1 cellular context compared by ENCODE assay signal in the genomic region with DNA sequence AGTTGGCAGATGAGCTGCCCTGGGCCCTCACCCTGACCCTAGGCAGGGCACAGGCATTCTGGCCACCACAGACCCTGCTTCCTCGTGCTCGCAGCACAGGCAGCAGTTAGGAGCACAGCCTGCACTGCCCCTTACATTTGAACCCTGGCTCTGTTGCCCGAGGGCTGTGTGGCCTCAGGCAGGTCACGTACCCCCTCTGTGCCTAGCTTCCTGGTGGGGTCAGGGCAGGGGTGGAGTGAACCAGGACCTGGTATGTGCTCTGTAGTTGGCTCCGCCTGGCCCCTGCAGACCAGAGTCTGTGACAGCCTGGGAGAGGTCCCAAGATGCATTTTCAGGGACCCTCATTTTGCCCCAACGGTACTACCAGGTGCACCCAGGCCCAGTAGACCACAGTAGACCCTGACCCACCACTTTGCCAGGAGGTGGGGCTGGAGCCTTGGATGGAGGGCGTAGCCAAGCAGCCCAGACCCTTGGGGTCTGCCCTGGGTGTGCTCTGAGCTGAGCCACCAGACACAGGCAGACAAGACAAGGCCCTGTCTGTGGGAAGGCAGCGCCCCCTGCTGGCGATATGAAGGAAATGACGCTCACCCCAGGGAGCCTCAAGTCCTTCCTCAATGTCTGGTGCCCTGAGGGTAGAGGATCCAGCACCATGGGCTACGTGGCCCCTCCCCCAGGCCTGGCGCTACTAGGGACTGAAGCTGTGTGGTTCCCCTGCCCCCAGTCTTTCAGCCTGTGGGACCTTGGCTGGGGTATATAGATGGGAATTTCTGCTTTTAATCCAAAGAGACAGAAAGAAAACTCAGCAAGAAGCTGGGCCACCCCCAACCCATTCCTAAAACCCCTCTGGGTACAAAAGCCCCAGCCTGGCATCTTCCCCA.
TF ChIP-seq lines count a peak whose summit lies in the region.

No MANE protein-coding gene starts in this region.

TF ChIP-seq in WTC11, 78 proteins besides CTCF, POLR2A, EP300 and RAD21 (continued from another document):
- no peak for TF ChIP-seq TCF7 (CRISPR knock-in tag; IDR thresholded peaks at IDR 0.05; ENCODE audit: low read depth)
- 0 out of 2 replicates have a peak, but pooled peaks have one; percentile 6 for TF ChIP-seq ZNF423 (CRISPR knock-in tag; IDR thresholded peaks at IDR 0.05)
- TF ChIP-seq, protein P1, sequence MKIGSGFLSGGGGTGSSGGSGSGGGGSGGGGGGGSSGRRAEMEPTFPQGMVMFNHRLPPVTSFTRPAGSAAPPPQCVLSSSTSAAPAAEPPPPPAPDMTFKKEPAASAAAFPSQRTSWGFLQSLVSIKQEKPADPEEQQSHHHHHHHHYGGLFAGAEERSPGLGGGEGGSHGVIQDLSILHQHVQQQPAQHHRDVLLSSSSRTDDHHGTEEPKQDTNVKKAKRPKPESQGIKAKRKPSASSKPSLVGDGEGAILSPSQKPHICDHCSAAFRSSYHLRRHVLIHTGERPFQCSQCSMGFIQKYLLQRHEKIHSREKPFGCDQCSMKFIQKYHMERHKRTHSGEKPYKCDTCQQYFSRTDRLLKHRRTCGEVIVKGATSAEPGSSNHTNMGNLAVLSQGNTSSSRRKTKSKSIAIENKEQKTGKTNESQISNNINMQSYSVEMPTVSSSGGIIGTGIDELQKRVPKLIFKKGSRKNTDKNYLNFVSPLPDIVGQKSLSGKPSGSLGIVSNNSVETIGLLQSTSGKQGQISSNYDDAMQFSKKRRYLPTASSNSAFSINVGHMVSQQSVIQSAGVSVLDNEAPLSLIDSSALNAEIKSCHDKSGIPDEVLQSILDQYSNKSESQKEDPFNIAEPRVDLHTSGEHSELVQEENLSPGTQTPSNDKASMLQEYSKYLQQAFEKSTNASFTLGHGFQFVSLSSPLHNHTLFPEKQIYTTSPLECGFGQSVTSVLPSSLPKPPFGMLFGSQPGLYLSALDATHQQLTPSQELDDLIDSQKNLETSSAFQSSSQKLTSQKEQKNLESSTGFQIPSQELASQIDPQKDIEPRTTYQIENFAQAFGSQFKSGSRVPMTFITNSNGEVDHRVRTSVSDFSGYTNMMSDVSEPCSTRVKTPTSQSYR (CRISPR knock-in tag; IDR thresholded peaks at IDR 0.05), result no peak
- TF ChIP-seq, protein P2, sequence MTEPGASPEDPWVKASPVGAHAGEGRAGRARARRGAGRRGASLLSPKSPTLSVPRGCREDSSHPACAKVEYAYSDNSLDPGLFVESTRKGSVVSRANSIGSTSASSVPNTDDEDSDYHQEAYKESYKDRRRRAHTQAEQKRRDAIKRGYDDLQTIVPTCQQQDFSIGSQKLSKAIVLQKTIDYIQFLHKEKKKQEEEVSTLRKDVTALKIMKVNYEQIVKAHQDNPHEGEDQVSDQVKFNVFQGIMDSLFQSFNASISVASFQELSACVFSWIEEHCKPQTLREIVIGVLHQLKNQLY (CRISPR knock-in tag; IDR thresholded peaks at IDR 0.05), result 0 out of 2 replicates have a peak, but pooled peaks have one; percentile 48
- TF ChIP-seq ZBTB21 (CRISPR knock-in tag; IDR thresholded peaks at IDR 0.05; ENCODE audit: borderline replicate concordance), result 0 out of 2 replicates have a peak, but pooled peaks have one; percentile 38
- no peak for TF ChIP-seq ELF4 (CRISPR knock-in tag; IDR thresholded peaks at IDR 0.05; ENCODE audit: low read depth)
- TF ChIP-seq, protein P3, sequence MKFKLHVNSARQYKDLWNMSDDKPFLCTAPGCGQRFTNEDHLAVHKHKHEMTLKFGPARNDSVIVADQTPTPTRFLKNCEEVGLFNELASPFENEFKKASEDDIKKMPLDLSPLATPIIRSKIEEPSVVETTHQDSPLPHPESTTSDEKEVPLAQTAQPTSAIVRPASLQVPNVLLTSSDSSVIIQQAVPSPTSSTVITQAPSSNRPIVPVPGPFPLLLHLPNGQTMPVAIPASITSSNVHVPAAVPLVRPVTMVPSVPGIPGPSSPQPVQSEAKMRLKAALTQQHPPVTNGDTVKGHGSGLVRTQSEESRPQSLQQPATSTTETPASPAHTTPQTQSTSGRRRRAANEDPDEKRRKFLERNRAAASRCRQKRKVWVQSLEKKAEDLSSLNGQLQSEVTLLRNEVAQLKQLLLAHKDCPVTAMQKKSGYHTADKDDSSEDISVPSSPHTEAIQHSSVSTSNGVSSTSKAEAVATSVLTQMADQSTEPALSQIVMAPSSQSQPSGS (CRISPR knock-in tag; IDR thresholded peaks at IDR 0.05; ENCODE audit: borderline replicate concordance, low read depth), result no peak
- no peak for TF ChIP-seq SP1 (CRISPR knock-in tag; conservative IDR thresholded peaks at IDR 0.05)
- no peak for TF ChIP-seq TEAD4 (CRISPR knock-in tag; IDR thresholded peaks at IDR 0.05)
- TF ChIP-seq, protein P4, sequence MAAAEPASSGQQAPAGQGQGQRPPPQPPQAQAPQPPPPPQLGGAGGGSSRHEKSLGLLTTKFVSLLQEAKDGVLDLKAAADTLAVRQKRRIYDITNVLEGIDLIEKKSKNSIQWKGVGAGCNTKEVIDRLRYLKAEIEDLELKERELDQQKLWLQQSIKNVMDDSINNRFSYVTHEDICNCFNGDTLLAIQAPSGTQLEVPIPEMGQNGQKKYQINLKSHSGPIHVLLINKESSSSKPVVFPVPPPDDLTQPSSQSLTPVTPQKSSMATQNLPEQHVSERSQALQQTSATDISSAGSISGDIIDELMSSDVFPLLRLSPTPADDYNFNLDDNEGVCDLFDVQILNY (CRISPR knock-in tag; IDR thresholded peaks at IDR 0.05), result no peak
- TF ChIP-seq, protein P5, sequence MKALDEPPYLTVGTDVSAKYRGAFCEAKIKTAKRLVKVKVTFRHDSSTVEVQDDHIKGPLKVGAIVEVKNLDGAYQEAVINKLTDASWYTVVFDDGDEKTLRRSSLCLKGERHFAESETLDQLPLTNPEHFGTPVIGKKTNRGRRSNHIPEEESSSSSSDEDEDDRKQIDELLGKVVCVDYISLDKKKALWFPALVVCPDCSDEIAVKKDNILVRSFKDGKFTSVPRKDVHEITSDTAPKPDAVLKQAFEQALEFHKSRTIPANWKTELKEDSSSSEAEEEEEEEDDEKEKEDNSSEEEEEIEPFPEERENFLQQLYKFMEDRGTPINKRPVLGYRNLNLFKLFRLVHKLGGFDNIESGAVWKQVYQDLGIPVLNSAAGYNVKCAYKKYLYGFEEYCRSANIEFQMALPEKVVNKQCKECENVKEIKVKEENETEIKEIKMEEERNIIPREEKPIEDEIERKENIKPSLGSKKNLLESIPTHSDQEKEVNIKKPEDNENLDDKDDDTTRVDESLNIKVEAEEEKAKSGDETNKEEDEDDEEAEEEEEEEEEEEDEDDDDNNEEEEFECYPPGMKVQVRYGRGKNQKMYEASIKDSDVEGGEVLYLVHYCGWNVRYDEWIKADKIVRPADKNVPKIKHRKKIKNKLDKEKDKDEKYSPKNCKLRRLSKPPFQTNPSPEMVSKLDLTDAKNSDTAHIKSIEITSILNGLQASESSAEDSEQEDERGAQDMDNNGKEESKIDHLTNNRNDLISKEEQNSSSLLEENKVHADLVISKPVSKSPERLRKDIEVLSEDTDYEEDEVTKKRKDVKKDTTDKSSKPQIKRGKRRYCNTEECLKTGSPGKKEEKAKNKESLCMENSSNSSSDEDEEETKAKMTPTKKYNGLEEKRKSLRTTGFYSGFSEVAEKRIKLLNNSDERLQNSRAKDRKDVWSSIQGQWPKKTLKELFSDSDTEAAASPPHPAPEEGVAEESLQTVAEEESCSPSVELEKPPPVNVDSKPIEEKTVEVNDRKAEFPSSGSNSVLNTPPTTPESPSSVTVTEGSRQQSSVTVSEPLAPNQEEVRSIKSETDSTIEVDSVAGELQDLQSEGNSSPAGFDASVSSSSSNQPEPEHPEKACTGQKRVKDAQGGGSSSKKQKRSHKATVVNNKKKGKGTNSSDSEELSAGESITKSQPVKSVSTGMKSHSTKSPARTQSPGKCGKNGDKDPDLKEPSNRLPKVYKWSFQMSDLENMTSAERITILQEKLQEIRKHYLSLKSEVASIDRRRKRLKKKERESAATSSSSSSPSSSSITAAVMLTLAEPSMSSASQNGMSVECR (CRISPR knock-in tag; IDR thresholded peaks at IDR 0.05; ENCODE audit: borderline replicate concordance), result no peak
- TF ChIP-seq, protein P6, sequence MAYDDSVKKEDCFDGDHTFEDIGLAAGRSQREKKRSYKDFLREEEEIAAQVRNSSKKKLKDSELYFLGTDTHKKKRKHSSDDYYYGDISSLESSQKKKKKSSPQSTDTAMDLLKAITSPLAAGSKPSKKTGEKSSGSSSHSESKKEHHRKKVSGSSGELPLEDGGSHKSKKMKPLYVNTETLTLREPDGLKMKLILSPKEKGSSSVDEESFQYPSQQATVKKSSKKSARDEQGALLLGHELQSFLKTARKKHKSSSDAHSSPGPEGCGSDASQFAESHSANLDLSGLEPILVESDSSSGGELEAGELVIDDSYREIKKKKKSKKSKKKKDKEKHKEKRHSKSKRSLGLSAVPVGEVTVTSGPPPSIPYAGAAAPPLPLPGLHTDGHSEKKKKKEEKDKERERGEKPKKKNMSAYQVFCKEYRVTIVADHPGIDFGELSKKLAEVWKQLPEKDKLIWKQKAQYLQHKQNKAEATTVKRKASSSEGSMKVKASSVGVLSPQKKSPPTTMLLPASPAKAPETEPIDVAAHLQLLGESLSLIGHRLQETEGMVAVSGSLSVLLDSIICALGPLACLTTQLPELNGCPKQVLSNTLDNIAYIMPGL (CRISPR knock-in tag; IDR thresholded peaks at IDR 0.05), result peak; percentile 43; the same call in 1 of the 2 replicates
- TF ChIP-seq TP53 (CRISPR knock-in tag; IDR thresholded peaks at IDR 0.05), result no peak
- no peak for TF ChIP-seq ATF1 (CRISPR knock-in tag; IDR thresholded peaks at IDR 0.05)
- TF ChIP-seq NR2C2 (CRISPR knock-in tag; IDR thresholded peaks at IDR 0.05), result no peak
- TF ChIP-seq, protein P7, sequence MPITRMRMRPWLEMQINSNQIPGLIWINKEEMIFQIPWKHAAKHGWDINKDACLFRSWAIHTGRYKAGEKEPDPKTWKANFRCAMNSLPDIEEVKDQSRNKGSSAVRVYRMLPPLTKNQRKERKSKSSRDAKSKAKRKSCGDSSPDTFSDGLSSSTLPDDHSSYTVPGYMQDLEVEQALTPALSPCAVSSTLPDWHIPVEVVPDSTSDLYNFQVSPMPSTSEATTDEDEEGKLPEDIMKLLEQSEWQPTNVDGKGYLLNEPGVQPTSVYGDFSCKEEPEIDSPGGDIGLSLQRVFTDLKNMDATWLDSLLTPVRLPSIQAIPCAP (CRISPR knock-in tag; IDR thresholded peaks at IDR 0.05), result no peak
- 0 out of 2 replicates have a peak, but pooled peaks have one; percentile 33 for TF ChIP-seq GTF2I (CRISPR knock-in tag; conservative IDR thresholded peaks at IDR 0.05)
- TF ChIP-seq, protein P8, sequence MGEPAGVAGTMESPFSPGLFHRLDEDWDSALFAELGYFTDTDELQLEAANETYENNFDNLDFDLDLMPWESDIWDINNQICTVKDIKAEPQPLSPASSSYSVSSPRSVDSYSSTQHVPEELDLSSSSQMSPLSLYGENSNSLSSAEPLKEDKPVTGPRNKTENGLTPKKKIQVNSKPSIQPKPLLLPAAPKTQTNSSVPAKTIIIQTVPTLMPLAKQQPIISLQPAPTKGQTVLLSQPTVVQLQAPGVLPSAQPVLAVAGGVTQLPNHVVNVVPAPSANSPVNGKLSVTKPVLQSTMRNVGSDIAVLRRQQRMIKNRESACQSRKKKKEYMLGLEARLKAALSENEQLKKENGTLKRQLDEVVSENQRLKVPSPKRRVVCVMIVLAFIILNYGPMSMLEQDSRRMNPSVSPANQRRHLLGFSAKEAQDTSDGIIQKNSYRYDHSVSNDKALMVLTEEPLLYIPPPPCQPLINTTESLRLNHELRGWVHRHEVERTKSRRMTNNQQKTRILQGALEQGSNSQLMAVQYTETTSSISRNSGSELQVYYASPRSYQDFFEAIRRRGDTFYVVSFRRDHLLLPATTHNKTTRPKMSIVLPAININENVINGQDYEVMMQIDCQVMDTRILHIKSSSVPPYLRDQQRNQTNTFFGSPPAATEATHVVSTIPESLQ (CRISPR knock-in tag; IDR thresholded peaks at IDR 0.05), result no peak
- TF ChIP-seq, protein P9, sequence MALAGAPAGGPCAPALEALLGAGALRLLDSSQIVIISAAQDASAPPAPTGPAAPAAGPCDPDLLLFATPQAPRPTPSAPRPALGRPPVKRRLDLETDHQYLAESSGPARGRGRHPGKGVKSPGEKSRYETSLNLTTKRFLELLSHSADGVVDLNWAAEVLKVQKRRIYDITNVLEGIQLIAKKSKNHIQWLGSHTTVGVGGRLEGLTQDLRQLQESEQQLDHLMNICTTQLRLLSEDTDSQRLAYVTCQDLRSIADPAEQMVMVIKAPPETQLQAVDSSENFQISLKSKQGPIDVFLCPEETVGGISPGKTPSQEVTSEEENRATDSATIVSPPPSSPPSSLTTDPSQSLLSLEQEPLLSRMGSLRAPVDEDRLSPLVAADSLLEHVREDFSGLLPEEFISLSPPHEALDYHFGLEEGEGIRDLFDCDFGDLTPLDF (CRISPR knock-in tag; IDR thresholded peaks at IDR 0.05), result no peak
